ENCODE assay signal across 3 cellular contexts in the genomic region with DNA sequence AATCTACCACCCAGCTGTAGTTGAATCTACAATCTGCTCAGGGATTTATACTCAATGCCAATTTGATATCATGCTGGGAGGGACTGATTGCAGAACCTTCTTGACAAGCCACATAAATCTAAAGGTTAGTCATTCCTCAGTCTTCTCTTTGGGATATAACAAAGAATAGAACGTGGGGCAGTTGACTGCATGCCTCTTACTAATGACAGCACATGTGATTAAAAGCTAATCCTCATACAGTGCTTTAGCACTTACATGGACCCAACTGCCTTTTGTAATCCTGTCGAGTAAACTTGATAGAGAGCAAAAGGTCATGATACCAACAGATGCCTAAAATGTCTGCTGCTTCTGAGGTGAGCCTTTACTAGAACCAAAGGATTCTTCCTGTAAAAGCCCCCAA.
TF ChIP-seq lines count a peak whose summit lies in the region.

No MANE protein-coding gene starts in this region.

TF ChIP-seq in liver, 16 proteins besides CTCF, POLR2A, EP300 and RAD21:
- TF ChIP-seq HNF4G (IDR thresholded peaks at IDR 0.05) (no peak), GABPA (IDR thresholded peaks at IDR 0.05 in 1 of 2, conservative IDR thresholded peaks at IDR 0.05 in 1 of 2) (no peak), FOXA2 (IDR thresholded peaks at IDR 0.05) (no peak), RXRA (IDR thresholded peaks at IDR 0.05) (peak; percentile 31 to 33), NR2F2 (IDR thresholded peaks at IDR 0.05) (no peak), HNF4A (conservative IDR thresholded peaks at IDR 0.05) (no peak), TAF1 (conservative IDR thresholded peaks at IDR 0.05) (no peak)
- TF ChIP-seq, protein P1, sequence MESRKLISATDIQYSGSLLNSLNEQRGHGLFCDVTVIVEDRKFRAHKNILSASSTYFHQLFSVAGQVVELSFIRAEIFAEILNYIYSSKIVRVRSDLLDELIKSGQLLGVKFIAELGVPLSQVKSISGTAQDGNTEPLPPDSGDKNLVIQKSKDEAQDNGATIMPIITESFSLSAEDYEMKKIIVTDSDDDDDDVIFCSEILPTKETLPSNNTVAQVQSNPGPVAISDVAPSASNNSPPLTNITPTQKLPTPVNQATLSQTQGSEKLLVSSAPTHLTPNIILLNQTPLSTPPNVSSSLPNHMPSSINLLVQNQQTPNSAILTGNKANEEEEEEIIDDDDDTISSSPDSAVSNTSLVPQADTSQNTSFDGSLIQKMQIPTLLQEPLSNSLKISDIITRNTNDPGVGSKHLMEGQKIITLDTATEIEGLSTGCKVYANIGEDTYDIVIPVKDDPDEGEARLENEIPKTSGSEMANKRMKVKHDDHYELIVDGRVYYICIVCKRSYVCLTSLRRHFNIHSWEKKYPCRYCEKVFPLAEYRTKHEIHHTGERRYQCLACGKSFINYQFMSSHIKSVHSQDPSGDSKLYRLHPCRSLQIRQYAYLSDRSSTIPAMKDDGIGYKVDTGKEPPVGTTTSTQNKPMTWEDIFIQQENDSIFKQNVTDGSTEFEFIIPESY (IDR thresholded peaks at IDR 0.05) = no peak

TF ChIP-seq in HepG2, 621 proteins besides CTCF, POLR2A, EP300 and RAD21:
- TF ChIP-seq MEIS2 (CRISPR knock-in tag; IDR thresholded peaks at IDR 0.05) = no peak
- TF ChIP-seq, protein P2, sequence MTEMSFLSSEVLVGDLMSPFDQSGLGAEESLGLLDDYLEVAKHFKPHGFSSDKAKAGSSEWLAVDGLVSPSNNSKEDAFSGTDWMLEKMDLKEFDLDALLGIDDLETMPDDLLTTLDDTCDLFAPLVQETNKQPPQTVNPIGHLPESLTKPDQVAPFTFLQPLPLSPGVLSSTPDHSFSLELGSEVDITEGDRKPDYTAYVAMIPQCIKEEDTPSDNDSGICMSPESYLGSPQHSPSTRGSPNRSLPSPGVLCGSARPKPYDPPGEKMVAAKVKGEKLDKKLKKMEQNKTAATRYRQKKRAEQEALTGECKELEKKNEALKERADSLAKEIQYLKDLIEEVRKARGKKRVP (CRISPR knock-in tag; IDR thresholded peaks at IDR 0.05) = no peak
- no peak for TF ChIP-seq CEBPB (IDR thresholded peaks at IDR 0.05; ENCODE audit: borderline replicate concordance, low read depth, low read length)
- TF ChIP-seq ZBTB7A (CRISPR knock-in tag; IDR thresholded peaks at IDR 0.05) = no peak
- TF ChIP-seq ZNF17 (CRISPR knock-in tag; IDR thresholded peaks at IDR 0.05) = no peak
- TF ChIP-seq, protein P3, sequence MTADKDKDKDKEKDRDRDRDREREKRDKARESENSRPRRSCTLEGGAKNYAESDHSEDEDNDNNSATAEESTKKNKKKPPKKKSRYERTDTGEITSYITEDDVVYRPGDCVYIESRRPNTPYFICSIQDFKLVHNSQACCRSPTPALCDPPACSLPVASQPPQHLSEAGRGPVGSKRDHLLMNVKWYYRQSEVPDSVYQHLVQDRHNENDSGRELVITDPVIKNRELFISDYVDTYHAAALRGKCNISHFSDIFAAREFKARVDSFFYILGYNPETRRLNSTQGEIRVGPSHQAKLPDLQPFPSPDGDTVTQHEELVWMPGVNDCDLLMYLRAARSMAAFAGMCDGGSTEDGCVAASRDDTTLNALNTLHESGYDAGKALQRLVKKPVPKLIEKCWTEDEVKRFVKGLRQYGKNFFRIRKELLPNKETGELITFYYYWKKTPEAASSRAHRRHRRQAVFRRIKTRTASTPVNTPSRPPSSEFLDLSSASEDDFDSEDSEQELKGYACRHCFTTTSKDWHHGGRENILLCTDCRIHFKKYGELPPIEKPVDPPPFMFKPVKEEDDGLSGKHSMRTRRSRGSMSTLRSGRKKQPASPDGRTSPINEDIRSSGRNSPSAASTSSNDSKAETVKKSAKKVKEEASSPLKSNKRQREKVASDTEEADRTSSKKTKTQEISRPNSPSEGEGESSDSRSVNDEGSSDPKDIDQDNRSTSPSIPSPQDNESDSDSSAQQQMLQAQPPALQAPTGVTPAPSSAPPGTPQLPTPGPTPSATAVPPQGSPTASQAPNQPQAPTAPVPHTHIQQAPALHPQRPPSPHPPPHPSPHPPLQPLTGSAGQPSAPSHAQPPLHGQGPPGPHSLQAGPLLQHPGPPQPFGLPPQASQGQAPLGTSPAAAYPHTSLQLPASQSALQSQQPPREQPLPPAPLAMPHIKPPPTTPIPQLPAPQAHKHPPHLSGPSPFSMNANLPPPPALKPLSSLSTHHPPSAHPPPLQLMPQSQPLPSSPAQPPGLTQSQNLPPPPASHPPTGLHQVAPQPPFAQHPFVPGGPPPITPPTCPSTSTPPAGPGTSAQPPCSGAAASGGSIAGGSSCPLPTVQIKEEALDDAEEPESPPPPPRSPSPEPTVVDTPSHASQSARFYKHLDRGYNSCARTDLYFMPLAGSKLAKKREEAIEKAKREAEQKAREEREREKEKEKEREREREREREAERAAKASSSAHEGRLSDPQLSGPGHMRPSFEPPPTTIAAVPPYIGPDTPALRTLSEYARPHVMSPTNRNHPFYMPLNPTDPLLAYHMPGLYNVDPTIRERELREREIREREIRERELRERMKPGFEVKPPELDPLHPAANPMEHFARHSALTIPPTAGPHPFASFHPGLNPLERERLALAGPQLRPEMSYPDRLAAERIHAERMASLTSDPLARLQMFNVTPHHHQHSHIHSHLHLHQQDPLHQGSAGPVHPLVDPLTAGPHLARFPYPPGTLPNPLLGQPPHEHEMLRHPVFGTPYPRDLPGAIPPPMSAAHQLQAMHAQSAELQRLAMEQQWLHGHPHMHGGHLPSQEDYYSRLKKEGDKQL (CRISPR knock-in tag; IDR thresholded peaks at IDR 0.05; ENCODE audit: low read depth) = no peak
- no peak for TF ChIP-seq MAFG (CRISPR knock-in tag; IDR thresholded peaks at IDR 0.05)
- TF ChIP-seq ZNF776 (CRISPR knock-in tag; IDR thresholded peaks at IDR 0.05) = no peak
- TF ChIP-seq, protein P4, sequence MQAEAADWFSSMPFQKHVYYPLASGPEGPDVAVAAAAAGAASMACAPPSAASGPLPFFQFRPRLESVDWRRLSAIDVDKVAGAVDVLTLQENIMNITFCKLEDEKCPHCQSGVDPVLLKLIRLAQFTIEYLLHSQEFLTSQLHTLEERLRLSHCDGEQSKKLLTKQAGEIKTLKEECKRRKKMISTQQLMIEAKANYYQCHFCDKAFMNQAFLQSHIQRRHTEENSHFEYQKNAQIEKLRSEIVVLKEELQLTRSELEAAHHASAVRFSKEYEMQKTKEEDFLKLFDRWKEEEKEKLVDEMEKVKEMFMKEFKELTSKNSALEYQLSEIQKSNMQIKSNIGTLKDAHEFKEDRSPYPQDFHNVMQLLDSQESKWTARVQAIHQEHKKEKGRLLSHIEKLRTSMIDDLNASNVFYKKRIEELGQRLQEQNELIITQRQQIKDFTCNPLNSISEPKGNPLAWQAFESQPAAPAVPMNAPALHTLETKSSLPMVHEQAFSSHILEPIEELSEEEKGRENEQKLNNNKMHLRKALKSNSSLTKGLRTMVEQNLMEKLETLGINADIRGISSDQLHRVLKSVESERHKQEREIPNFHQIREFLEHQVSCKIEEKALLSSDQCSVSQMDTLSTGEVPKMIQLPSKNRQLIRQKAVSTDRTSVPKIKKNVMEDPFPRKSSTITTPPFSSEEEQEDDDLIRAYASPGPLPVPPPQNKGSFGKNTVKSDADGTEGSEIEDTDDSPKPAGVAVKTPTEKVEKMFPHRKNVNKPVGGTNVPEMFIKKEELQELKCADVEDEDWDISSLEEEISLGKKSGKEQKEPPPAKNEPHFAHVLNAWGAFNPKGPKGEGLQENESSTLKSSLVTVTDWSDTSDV (CRISPR knock-in tag; IDR thresholded peaks at IDR 0.05) = no peak
- TF ChIP-seq, protein P5, sequence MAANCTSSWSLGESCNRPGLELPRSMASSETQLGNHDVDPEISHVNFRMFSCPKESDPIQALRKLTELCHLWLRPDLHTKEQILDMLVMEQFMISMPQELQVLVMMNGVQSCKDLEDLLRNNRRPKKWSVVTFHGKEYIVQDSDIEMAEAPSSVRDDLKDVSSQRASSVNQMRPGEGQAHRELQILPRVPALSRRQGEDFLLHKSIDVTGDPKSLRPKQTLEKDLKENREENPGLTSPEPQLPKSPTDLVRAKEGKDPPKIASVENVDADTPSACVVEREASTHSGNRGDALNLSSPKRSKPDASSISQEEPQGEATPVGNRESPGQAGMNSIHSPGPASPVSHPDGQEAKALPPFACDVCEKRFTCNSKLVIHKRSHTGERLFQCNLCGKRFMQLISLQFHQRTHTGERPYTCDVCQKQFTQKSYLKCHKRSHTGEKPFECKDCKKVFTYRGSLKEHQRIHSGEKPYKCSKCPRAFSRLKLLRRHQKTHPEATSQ (CRISPR knock-in tag; IDR thresholded peaks at IDR 0.05; ENCODE audit: borderline replicate concordance) = no peak
TF ChIP-seq in HepG2: peak in this region for 0.

TF ChIP-seq in WTC11, 78 proteins besides CTCF, POLR2A, EP300 and RAD21:
- TF ChIP-seq, protein P6, sequence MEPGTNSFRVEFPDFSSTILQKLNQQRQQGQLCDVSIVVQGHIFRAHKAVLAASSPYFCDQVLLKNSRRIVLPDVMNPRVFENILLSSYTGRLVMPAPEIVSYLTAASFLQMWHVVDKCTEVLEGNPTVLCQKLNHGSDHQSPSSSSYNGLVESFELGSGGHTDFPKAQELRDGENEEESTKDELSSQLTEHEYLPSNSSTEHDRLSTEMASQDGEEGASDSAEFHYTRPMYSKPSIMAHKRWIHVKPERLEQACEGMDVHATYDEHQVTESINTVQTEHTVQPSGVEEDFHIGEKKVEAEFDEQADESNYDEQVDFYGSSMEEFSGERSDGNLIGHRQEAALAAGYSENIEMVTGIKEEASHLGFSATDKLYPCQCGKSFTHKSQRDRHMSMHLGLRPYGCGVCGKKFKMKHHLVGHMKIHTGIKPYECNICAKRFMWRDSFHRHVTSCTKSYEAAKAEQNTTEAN (CRISPR knock-in tag; IDR thresholded peaks at IDR 0.05) = no peak
- no peak for TF ChIP-seq NR2C2 (CRISPR knock-in tag; IDR thresholded peaks at IDR 0.05)
- TF ChIP-seq, protein P7, sequence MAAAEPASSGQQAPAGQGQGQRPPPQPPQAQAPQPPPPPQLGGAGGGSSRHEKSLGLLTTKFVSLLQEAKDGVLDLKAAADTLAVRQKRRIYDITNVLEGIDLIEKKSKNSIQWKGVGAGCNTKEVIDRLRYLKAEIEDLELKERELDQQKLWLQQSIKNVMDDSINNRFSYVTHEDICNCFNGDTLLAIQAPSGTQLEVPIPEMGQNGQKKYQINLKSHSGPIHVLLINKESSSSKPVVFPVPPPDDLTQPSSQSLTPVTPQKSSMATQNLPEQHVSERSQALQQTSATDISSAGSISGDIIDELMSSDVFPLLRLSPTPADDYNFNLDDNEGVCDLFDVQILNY (CRISPR knock-in tag; IDR thresholded peaks at IDR 0.05) = no peak
- TF ChIP-seq, protein P8, sequence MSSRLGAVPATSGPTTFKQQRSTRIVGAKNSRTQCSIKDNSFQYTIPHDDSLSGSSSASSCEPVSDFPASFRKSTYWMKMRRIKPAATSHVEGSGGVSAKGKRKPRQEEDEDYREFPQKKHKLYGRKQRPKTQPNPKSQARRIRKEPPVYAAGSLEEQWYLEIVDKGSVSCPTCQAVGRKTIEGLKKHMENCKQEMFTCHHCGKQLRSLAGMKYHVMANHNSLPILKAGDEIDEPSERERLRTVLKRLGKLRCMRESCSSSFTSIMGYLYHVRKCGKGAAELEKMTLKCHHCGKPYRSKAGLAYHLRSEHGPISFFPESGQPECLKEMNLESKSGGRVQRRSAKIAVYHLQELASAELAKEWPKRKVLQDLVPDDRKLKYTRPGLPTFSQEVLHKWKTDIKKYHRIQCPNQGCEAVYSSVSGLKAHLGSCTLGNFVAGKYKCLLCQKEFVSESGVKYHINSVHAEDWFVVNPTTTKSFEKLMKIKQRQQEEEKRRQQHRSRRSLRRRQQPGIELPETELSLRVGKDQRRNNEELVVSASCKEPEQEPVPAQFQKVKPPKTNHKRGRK (CRISPR knock-in tag; IDR thresholded peaks at IDR 0.05; ENCODE audit: borderline replicate concordance) = no peak
- TF ChIP-seq HMGA2 (CRISPR knock-in tag; IDR thresholded peaks at IDR 0.05) = no peak
- TF ChIP-seq SMAD4 (CRISPR knock-in tag; IDR thresholded peaks at IDR 0.05) = no peak
- TF ChIP-seq ZNF423 (CRISPR knock-in tag; IDR thresholded peaks at IDR 0.05) = no peak
- TF ChIP-seq, protein P9, sequence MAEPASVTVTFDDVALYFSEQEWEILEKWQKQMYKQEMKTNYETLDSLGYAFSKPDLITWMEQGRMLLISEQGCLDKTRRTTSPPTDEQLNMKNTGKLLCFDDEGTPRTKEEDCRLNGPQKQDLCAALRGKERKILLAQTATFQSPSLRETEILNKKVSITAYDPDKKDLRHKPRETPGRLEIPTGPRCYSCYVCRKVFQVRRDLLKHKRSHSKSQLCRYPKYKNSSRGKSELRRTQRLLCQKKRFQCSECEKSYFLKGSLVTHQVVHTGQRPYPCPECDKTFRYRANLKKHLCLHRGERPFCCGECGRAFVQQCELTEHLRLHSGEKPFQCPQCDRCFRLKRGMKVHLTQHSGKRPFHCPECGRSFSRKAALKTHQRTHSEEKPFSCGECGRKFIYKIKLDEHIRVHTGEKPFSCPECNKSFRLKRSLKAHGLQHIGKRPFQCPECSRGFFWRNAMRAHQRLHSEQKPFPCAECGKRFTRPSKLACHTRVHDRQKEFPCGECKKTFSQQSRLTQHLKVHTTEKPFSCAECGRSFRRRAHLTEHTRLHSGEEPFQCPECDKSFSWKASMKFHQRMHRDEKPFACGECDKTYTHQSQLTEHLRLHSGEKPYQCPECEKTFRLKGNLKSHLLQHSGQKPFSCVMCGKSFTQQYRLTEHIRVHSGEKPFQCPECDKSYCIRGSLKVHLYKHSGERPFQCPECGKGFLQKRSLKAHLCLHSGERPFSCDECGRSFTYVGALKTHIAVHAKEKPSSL (CRISPR knock-in tag; conservative IDR thresholded peaks at IDR 0.05) = no peak
- TF ChIP-seq, protein P10, sequence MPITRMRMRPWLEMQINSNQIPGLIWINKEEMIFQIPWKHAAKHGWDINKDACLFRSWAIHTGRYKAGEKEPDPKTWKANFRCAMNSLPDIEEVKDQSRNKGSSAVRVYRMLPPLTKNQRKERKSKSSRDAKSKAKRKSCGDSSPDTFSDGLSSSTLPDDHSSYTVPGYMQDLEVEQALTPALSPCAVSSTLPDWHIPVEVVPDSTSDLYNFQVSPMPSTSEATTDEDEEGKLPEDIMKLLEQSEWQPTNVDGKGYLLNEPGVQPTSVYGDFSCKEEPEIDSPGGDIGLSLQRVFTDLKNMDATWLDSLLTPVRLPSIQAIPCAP (CRISPR knock-in tag; IDR thresholded peaks at IDR 0.05) = no peak
